In the genomic region with DNA sequence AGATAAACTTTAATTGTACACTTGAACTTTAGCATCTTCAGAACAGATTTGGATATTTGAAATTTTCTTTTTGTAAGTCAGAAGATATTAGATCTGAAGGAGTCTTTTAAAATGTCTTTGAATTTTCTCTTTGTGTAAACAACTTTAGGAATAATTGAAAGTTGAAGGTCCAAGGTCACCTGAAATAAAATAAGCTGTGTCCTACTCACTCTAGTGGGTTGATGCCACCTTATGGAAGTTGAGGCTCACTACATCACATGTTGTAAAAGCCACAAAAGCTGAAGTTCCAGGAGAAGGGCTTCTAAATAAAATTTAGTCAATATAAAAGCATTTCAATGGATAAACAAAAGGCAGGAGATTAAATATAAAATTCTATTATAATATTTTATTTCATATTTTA, we compare ENCODE assay signal across 8 cellular contexts.
DNase-seq lines count a peak whose midpoint lies in the region; ATAC-seq, FAIRE-seq and TF ChIP-seq lines count a peak whose summit lies in the region.

No MANE protein-coding gene starts in this region.

- H3K9me3 Mint-ChIP-seq in glutamatergic neuron (ENCODE audit: unreplicated experiment), result no peaks in the 10 kb centered on the region

- peak; percentile 77 for TF ChIP-seq CTCF in glutamatergic neuron (IDR thresholded peaks at IDR 0.05; ENCODE audit: partially characterized antibody, unreplicated experiment)

- H3K4me1 Mint-ChIP-seq in glutamatergic neuron (ENCODE audit: low read depth, unreplicated experiment), result no peaks in the 10 kb centered on the region

- DNase-seq in AG08395 (ENCODE audit: low spot score) (peak; percentile 13), RCC 7860 (ENCODE audit: low spot score) (peak; percentile 21), glutamatergic neuron (no peak)
- no peak for DNase-seq in effector CD8-positive, alpha-beta T cell (lab: John Stamatoyannopoulos, UW)
- no peak for DNase-seq in activated CD4-positive, alpha-beta T cell treated with anti-CD3 and anti-CD28 coated beads for 48 hours
- DNase-seq in activated CD4-positive, CD25-positive, alpha-beta regulatory T cell (lab: John Stamatoyannopoulos, UW), result no peak

- H3K27me3 Mint-ChIP-seq in glutamatergic neuron (ENCODE audit: unreplicated experiment), result no peaks in the 10 kb centered on the region

- H3K4me3 Mint-ChIP-seq in glutamatergic neuron (ENCODE audit: unreplicated experiment), result no peak overlapping the region

- ATAC-seq in GM18502 (IDR thresholded peaks at IDR 0.05; ENCODE audit: poor library complexity, unreplicated experiment) (peak; percentile 87), HG03135 (IDR thresholded peaks at IDR 0.05; ENCODE audit: unreplicated experiment) (peak; percentile 78)

- no peak overlapping the region for H3K27ac Mint-ChIP-seq in glutamatergic neuron (ENCODE audit: unreplicated experiment)

- H3K36me3 Mint-ChIP-seq in glutamatergic neuron (ENCODE audit: unreplicated experiment), result no peaks in the 10 kb centered on the region

- FAIRE-seq in RCC 7860 (lab: Jason Lieb, UNC), result peak; percentile 18

Comparison
In these comparisons a context has a peak if more than half of its experiments do, and no peak if none do; other contexts are left out.
1. DNase-seq: peak in AG08395 (single experiment) and RCC 7860 (single experiment); none in glutamatergic neuron (single experiment), effector CD8-positive, alpha-beta T cell (single experiment), activated CD4-positive, alpha-beta T cell treated with anti-CD3 and anti-CD28 coated beads for 48 hours (single experiment) and activated CD4-positive, CD25-positive, alpha-beta regulatory T cell (0 of 4).